ENCODE assay signal across 28 cellular contexts in genomic region chr7:104192434-104192833, GRCh38.
"Had no signal": no experiment of that assay in that cellular context is flagged by ENCODE, and none has a peak within 500 bp of the region (broad histone marks: within the 10 kb centered on the region; RNA-seq: fewer than 3 reads in every experiment).

No MANE protein-coding gene starts in this region.

- H3K4me1 ChIP-seq: neural progenitor cell, parathyroid adenoma, psoas muscle, right lobe of liver, sigmoid colon, stomach, thyroid gland, tibial nerve, upper lobe of left lung, vagina had no signal

- H3K27ac Mint-ChIP-seq: nephron; neural progenitor cell; progenitor cell of endocrine pancreas; stimulated activated effector memory CD8-positive, alpha-beta T cell treated with anti-CD3 and anti-CD28 coated beads, Interleukin-12 subunit alpha, Interleukin-12 subunit beta, amount 100 ng/mL, for 72 hours; stimulated activated naive B cell treated with anti-CD40 and anti-IgM and Interleukin-4, amounts not matched to agents 10 μg/mL and 1 μg/mL and 100 μg/mL, for 72 hours; stimulated activated naive CD8-positive, alpha-beta T cell treated with anti-CD3 and anti-CD28 coated beads, Interleukin-15, Interleukin-2, amounts not matched to agents 100 ng/mL and 50 ng/mL, for 24 hours had no signal

- H3K27me3 ChIP-seq: neural progenitor cell, ovary, right lobe of liver, sigmoid colon, stomach, thyroid gland, tibial nerve, upper lobe of left lung, vagina had no signal

- H3K4me1 Mint-ChIP-seq: nephron; neural progenitor cell; stimulated activated naive B cell treated with anti-CD40 and anti-IgM and Interleukin-4, amounts not matched to agents 10 μg/mL and 1 μg/mL and 100 μg/mL, for 72 hours had no signal

- H3K4me3 Mint-ChIP-seq: nephron; neural progenitor cell; stimulated activated effector memory CD8-positive, alpha-beta T cell treated with anti-CD3 and anti-CD28 coated beads, Interleukin-12 subunit alpha, Interleukin-12 subunit beta, amount 100 ng/mL, for 72 hours; stimulated activated naive B cell treated with anti-CD40 and anti-IgM and Interleukin-4, amounts not matched to agents 10 μg/mL and 1 μg/mL and 100 μg/mL, for 72 hours; stimulated activated naive CD8-positive, alpha-beta T cell treated with anti-CD3 and anti-CD28 coated beads, Interleukin-15, Interleukin-2, amounts not matched to agents 100 ng/mL and 50 ng/mL, for 24 hours had no signal

- H3K4me2 ChIP-seq: neural progenitor cell had no signal

- ATAC-seq: psoas muscle; right cardiac atrium; right lobe of liver; stimulated activated effector memory CD8-positive, alpha-beta T cell treated with anti-CD3 and anti-CD28 coated beads, Interleukin-12 subunit alpha, Interleukin-12 subunit beta, amount 100 ng/mL, for 72 hours; stimulated activated naive B cell treated with anti-CD40 and anti-IgM and Interleukin-4, amounts not matched to agents 10 μg/mL and 1 μg/mL and 100 μg/mL, for 72 hours had no signal

- H3K36me3 ChIP-seq: ovary had no signal

- H3K9ac ChIP-seq: neural progenitor cell, parathyroid adenoma had no signal

- H2AFZ ChIP-seq: neural progenitor cell, parathyroid adenoma had no signal

- H3K9me3 ChIP-seq: ovary, psoas muscle, right lobe of liver, sigmoid colon, stomach, thoracic aorta, thyroid gland, tibial nerve, upper lobe of left lung, vagina had no signal

- H3K9me3 Mint-ChIP-seq: nephron; neural progenitor cell; stimulated activated effector memory CD8-positive, alpha-beta T cell treated with anti-CD3 and anti-CD28 coated beads, Interleukin-12 subunit alpha, Interleukin-12 subunit beta, amount 100 ng/mL, for 72 hours had no signal

- H3K27ac ChIP-seq: neural progenitor cell, ovary, parathyroid adenoma, psoas muscle, right lobe of liver, sigmoid colon, stomach, thoracic aorta, thyroid gland, tibial nerve, upper lobe of left lung, vagina had no signal

- DNase-seq: occipital lobe; ovary; posterior cingulate gyrus; psoas muscle; right cardiac atrium; right lobe of liver; sigmoid colon; small intestine; stimulated activated CD4-positive, alpha-beta T cell treated with anti-CD3 and anti-CD28 coated beads, Interleukin-15, amount 100 ng/mL, for 24 hours; stimulated activated CD4-positive, alpha-beta T cell treated with anti-CD3 and anti-CD28 coated beads, Interleukin-2, amount 100 ng/mL, for 24 hours; stimulated activated CD4-positive, alpha-beta T cell treated with anti-CD3 and anti-CD28 coated beads, Interleukin-2, amount 100 ng/mL, for 48 hours; stimulated activated CD4-positive, alpha-beta T cell treated with anti-CD3 and anti-CD28 coated beads, Interleukin-4, amount 100 ng/mL, for 24 hours; stimulated activated naive B cell treated with anti-CD40 and anti-IgM and Interleukin-4, amounts not matched to agents 10 μg/mL and 1 μg/mL and 100 μg/mL, for 72 hours; stimulated activated naive CD4-positive, alpha-beta T cell treated with Interleukin-2 at 50 U/mL for 16 hours; stomach; thyroid gland; trophoblast cell; upper lobe of left lung had no signal

- H3K27me3 Mint-ChIP-seq: progenitor cell of endocrine pancreas; stimulated activated naive B cell treated with anti-CD40 and anti-IgM and Interleukin-4, amounts not matched to agents 10 μg/mL and 1 μg/mL and 100 μg/mL, for 72 hours; stimulated activated naive CD8-positive, alpha-beta T cell treated with anti-CD3 and anti-CD28 coated beads, Interleukin-15, Interleukin-2, amounts not matched to agents 100 ng/mL and 50 ng/mL, for 24 hours had no signal

- FAIRE-seq: urothelium cell line had no signal

- H3K4me3 ChIP-seq: neural progenitor cell, ovary, psoas muscle, right lobe of liver, sigmoid colon, stomach, thoracic aorta, thyroid gland, tibial nerve, upper lobe of left lung, vagina had no signal
